8 cellular contexts compared by ENCODE assay signal in genomic region chr19:41958367-41959055, GRCh38. TPM values are rescaled to one million over a fixed set of nuclear protein-coding genes. Genes with fewer than 3 reads are reported as not detected.
DNase-seq lines count a peak whose midpoint lies in the region; ATAC-seq and TF ChIP-seq lines count a peak whose summit lies in the region.

No MANE protein-coding gene starts in this region.

- H3K4me3 Mint-ChIP-seq in Caco-2 (ENCODE audit: unreplicated experiment), result peak overlapping the region; percentile 78

- BruUV-seq in Caco-2 (replicated peaks; lab: Mats Ljungman, UMichigan), result TSS peak; percentile 69

- H3K9me3 Mint-ChIP-seq in Caco-2 (ENCODE audit: unreplicated experiment), result no peaks in the 10 kb centered on the region

- TF ChIP-seq POLR2A in vagina (IDR thresholded peaks at IDR 0.05), result peak in 1 of 2 donors; percentile 52

- POLR2A ChIA-PET in Caco-2 (lab: Charles Lee), result interaction anchor here (1.0 to 1.6 kb wide), 2 partner anchors 99 to 118 kb away, joined by 3 to 10 read pairs; partner anchors contain the start of gene ZNF574

- DNase-seq in Caco-2, result peak; percentile 90 to 92
- DNase-seq in NCI-H1092 (lab: John Stamatoyannopoulos, UW), result peak; percentile 23
- DNase-seq in T-helper 2 cell, result peak; percentile 56 to 87 (median 74)
- peak; percentile 84 for DNase-seq in right atrium auricular region (ENCODE audit: low spot score)
- DNase-seq in renal cortical epithelial cell (ENCODE audit: low read depth), result peak; percentile 36
- no peak for DNase-seq in vagina (ENCODE audit: extremely low spot score in 2 of 2)

- no peaks in the 10 kb centered on the region for H3K9me3 ChIP-seq in Caco-2
- no peaks in the 10 kb centered on the region for H3K9me3 ChIP-seq in right atrium auricular region
- H3K9me3 ChIP-seq in vagina, result no peaks in the 10 kb centered on the region

- H3K27ac ChIP-seq in angular gyrus (ENCODE audit: low read depth, low read length) (peak overlapping the region; percentile 48), right atrium auricular region (peak overlapping the region; percentile 90 to 96), vagina (peak overlapping the region; percentile 93)

- H3K4me1 Mint-ChIP-seq in Caco-2 (ENCODE audit: low read depth, unreplicated experiment), result peaks cover 13% of the 10 kb centered on the region

- H3K36me3 ChIP-seq in Caco-2 (ENCODE audit: control insufficient read depth, insufficient read depth, low read length) (no peaks in the 10 kb centered on the region), right atrium auricular region (no peaks in the 10 kb centered on the region), vagina (peaks cover 0 to 12% of the 10 kb centered on the region in 2 donors)

- H3K27me3 Mint-ChIP-seq in Caco-2 (ENCODE audit: insufficient read depth, unreplicated experiment), result no peaks in the 10 kb centered on the region

- ATAC-seq in GM21619 (IDR thresholded peaks at IDR 0.05; ENCODE audit: unreplicated experiment), result peak; percentile 48

- peaks cover 14% of the 10 kb centered on the region for H3K4me1 ChIP-seq in Caco-2
- H3K4me1 ChIP-seq in right atrium auricular region, result peaks cover 0 to 19% of the 10 kb centered on the region in 2 donors
- peaks cover 14% of the 10 kb centered on the region for H3K4me1 ChIP-seq in vagina

- H3K27ac Mint-ChIP-seq in Caco-2 (ENCODE audit: unreplicated experiment), result peak overlapping the region; percentile 81

- peaks cover 6% of the 10 kb centered on the region for H3K36me3 Mint-ChIP-seq in Caco-2 (ENCODE audit: insufficient read depth, unreplicated experiment)

- CTCF ChIA-PET in Caco-2 (lab: Charles Lee), result interaction anchor here (0.5 to 2.7 kb wide), 12 partner anchors 9 to 252 kb away, joined by 3 to 18 read pairs (median 4); partner anchors contain the start of gene RPS19

- peak overlapping the region; percentile 82 for H3K4me3 ChIP-seq in Caco-2 (ENCODE audit: low read depth, low read length)
- H3K4me3 ChIP-seq in right atrium auricular region, result peak overlapping the region; percentile 67 to 99
- peak overlapping the region; percentile 85 for H3K4me3 ChIP-seq in vagina

- H3K27me3 ChIP-seq in Caco-2 (replicated peaks; ENCODE audit: control insufficient read depth, insufficient read depth, low read length) (no peaks in the 10 kb centered on the region), right atrium auricular region (no peaks in the 10 kb centered on the region), vagina (no peaks in the 10 kb centered on the region)

- TF ChIP-seq CTCF in Caco-2 (IDR thresholded peaks at IDR 0.05; ENCODE audit: insufficient read depth in 1 of 2, low read depth in 1 of 2, low read length in 1 of 2, severe bottlenecking in 1 of 2, unreplicated experiment in 1 of 2), result no peak
- no peak for TF ChIP-seq CTCF in right atrium auricular region (IDR thresholded peaks at IDR 0.05)
- TF ChIP-seq CTCF in vagina (IDR thresholded peaks at IDR 0.05), result no peak

- intact Hi-C loops in Caco-2 (cut with micrococcal nuclease; ENCODE audit: unreplicated experiment), result loop anchor here (1.0 kb wide), 4 partner anchors 74 to 284 kb away; partner anchors contain the start of gene GSK3A
- intact Hi-C loops in vagina (cut with DNase I), result loop anchor here (5.0 kb wide), 1 partner anchor 76 kb away; the partner anchor contains the start of gene ARHGEF1

RNA-seq across cellular contexts. Expression of gene RABAC1, which starts 0.6 kb away (rescaled TPM):
- 64.4 and 70.7 TPM in 2 replicates for total RNA-seq in Caco-2 (2022)
- 100 to 1,000 TPM; 123 to 167 TPM for total RNA-seq in right atrium auricular region
- 71.8 and 108 TPM in 2 replicates for total RNA-seq in renal cortical epithelial cell
- total RNA-seq in vagina, result 263 TPM

RNA-seq across cellular contexts. Expression of gene ERFL, which starts 30.3 kb away (rescaled TPM):
- 0.23 and 0.49 TPM in 2 replicates for total RNA-seq in Caco-2 (2022)
- total RNA-seq in right atrium auricular region, result not detected
- total RNA-seq in renal cortical epithelial cell, result not detected in 2 replicates
- total RNA-seq in vagina, result 0.49 TPM

RNA-seq across cellular contexts. Expression of gene ATP1A3, which starts 35.5 kb away (rescaled TPM):
- total RNA-seq in Caco-2 (2022), result 0.54 and 0.84 TPM in 2 replicates
- 100 to 1,000 TPM in 1 of 2 donors, 10 to 100 TPM in 1; 81.4 to 223 TPM for total RNA-seq in right atrium auricular region
- 0.05 and 0.17 TPM in 2 replicates for total RNA-seq in renal cortical epithelial cell
- total RNA-seq in vagina, result 4.7 TPM

Comparison
In these comparisons a context has a peak if more than half of its experiments do, and no peak if none do; other contexts are left out.
1. DNase-seq: peak in Caco-2 (2 of 2), NCI-H1092 (single experiment), T-helper 2 cell (5 of 5), right atrium auricular region (single experiment) and renal cortical epithelial cell (single experiment); none in vagina (0 of 2).
2. RNA of gene ATP1A3, which starts 35.5 kb away (total RNA-seq): 81.4 to 223 TPM in right atrium auricular region; 4.7 TPM in vagina (single experiment), 0.54 to 0.84 TPM in Caco-2 and 0.05 to 0.17 TPM in renal cortical epithelial cell; every median in the first group is over 10 times any median in the second.
3. Peak in every context shown above with its lines, with median percentiles within 50 percentile points of each other: H3K4me3 ChIP-seq and H3K27ac ChIP-seq.